ENCODE assay signal across 27 cellular contexts in genomic region chr15:89450076-89451006, GRCh38. TPM values are rescaled to one million over a fixed set of nuclear protein-coding genes. Genes with fewer than 3 reads are reported as not detected.
DNase-seq lines count a peak whose midpoint lies in the region; ATAC-seq, FAIRE-seq and TF ChIP-seq lines count a peak whose summit lies in the region.
"Had no signal": no experiment of that assay in that cellular context is flagged by ENCODE, and none has a peak within 500 bp of the region (broad histone marks: within the 10 kb centered on the region; RNA-seq: fewer than 3 reads in every experiment).

No MANE protein-coding gene starts in this region.

- H3K14ac ChIP-seq in H1 (ENCODE audit: insufficient read length) (no peak overlapping the region), trophoblast cell (ENCODE audit: low read length) (peak overlapping the region; percentile 4)

- H2BK5ac ChIP-seq in H1 (ENCODE audit: low read depth, low read length) (no peak overlapping the region), trophoblast cell (ENCODE audit: low read depth, low read length, poor library complexity) (no peak overlapping the region)

- no peak overlapping the region for H3K27ac Mint-ChIP-seq in natural killer cell treated with Interleukin-12 subunit alpha and Interleukin-12 subunit beta and Interleukin-15 and Interleukin-18, amount 100 ng/mL, for 72 hours
- H3K27ac Mint-ChIP-seq: activated naive CD4-positive, alpha-beta T cell treated with anti-CD3 and anti-CD28 coated beads for 36 hours; CD4-positive, CD25-positive, alpha-beta regulatory T cell; nephron progenitor cell; stimulated activated effector memory CD8-positive, alpha-beta T cell treated with anti-CD3 and anti-CD28 coated beads, Interleukin-12 subunit alpha, Interleukin-12 subunit beta, amount 100 ng/mL, for 72 hours; T-helper 2 cell treated with Interferon-gamma antibody and Interleukin-4, amounts not matched to agents 5 μg/mL and 100 μg/mL, for 36 hours had no signal

- H3K9me3 ChIP-seq in RWPE2 (ENCODE audit: severe bottlenecking) (no peaks in the 10 kb centered on the region), H1 (ENCODE audit: insufficient read depth in 2 of 2, low read depth in 1 of 2, low read length in 1 of 2) (no peaks in the 10 kb centered on the region), trophoblast cell (ENCODE audit: insufficient read depth, low read depth, low read length) (no peaks in the 10 kb centered on the region)
- H3K9me3 ChIP-seq: adrenal gland, body of pancreas, pancreas, suprapubic skin had no signal

- no peaks in the 10 kb centered on the region for H3K79me2 ChIP-seq in H1 (ENCODE audit: control insufficient read depth in 1 of 2, insufficient read depth in 2 of 2, low read length in 2 of 2)
- H3K79me2 ChIP-seq in trophoblast cell (ENCODE audit: control insufficient read depth, insufficient read depth, low read length, poor library complexity) = no peaks in the 10 kb centered on the region

- H3K18ac ChIP-seq in H1 (ENCODE audit: extremely low read depth, low read length) (peak overlapping the region; percentile 60; the same call in 1 of the 2 replicates), trophoblast cell (ENCODE audit: low read length) (peak overlapping the region; percentile 21)

- no peak for TF ChIP-seq POLR2A in H1 (IDR thresholded peaks at IDR 0.05; ENCODE audit: control extremely low read depth in 1 of 2, low read depth in 2 of 2, low read length in 2 of 2)

- POLR2A ChIA-PET in H1 (lab: Charles Lee; ENCODE audit: partially characterized antibody) = interaction anchor here (1.3 kb wide), 1 partner anchor 9 kb away, joined by 5 read pairs; no protein-coding TSS in a partner anchor

- peak; percentile 67 for DNase-seq in H7
- DNase-seq in RWPE2 (ENCODE audit: low spot score) = no peak
- peak in 1 of 2 experiments; percentile 45 for DNase-seq in H1 (ENCODE audit: low read depth in 1 of 2, low spot score in 2 of 2)
- no peak for DNase-seq in trophoblast cell
- DNase-seq in natural killer cell treated with Interleukin-12 subunit alpha and Interleukin-12 subunit beta and Interleukin-15 and Interleukin-18, amount 100 ng/mL, for 72 hours (ENCODE audit: low spot score) = no peak
- no peak for DNase-seq in activated gamma-delta T cell treated with Interleukin-2 at 50 U/mL for 16 hours
- no peak for DNase-seq in activated CD8-positive, alpha-beta memory T cell treated with anti-CD3 and anti-CD28 coated beads, Interleukin-2, amount 50 U/mL, for 4 hours
- DNase-seq: activated CD4-positive, alpha-beta T cell treated with anti-CD3 and anti-CD28 coated beads for 48 hours; activated naive CD4-positive, alpha-beta T cell treated with anti-CD3 and anti-CD28 coated beads for 36 hours; activated T-cell treated with anti-CD3 and anti-CD28 coated beads, Interleukin-2, amount 50 U/mL, for 4 hours; adrenal gland; body of pancreas; CD4-positive, CD25-positive, alpha-beta regulatory T cell; NCI-H1105; NCI-H1930; NCI-H526; nephron progenitor cell; pancreas; RPMI8226; stimulated activated CD4-positive, alpha-beta T cell treated with anti-CD3 and anti-CD28 coated beads, Interleukin-12 subunit alpha, Interleukin-12 subunit beta, amount 100 ng/mL, for 4 hours; stimulated activated CD4-positive, alpha-beta T cell treated with anti-CD3 and anti-CD28 coated beads, Interleukin-4, amount 100 ng/mL, for 1 hour had no signal

- peaks cover 32 to 35% of the 10 kb centered on the region in 2 donors for H3K27me3 Mint-ChIP-seq in natural killer cell treated with Interleukin-12 subunit alpha and Interleukin-12 subunit beta and Interleukin-15 and Interleukin-18, amount 100 ng/mL, for 72 hours

- no peak overlapping the region for H4K12ac ChIP-seq in trophoblast cell (ENCODE audit: low read depth, low read length)

- no peak overlapping the region for H3K4me2 ChIP-seq in H1 (ENCODE audit: insufficient read depth in 1 of 2, low read depth in 2 of 2, low read length in 2 of 2)
- H3K4me2 ChIP-seq in trophoblast cell (ENCODE audit: low read length) = no peak overlapping the region

- TF ChIP-seq CTCF in RWPE2 (IDR thresholded peaks at IDR 0.05; ENCODE audit: poor library complexity, severe bottlenecking) (no peak), H1 (IDR thresholded peaks at IDR 0.05; ENCODE audit: control extremely low read depth in 1 of 3, insufficient read depth in 1 of 3, low read depth in 1 of 3, low read length in 3 of 3) (no peak)

- H2AK5ac ChIP-seq in H1 (ENCODE audit: low read depth, low read length) = no peak overlapping the region
- H2AK5ac ChIP-seq in trophoblast cell (ENCODE audit: low read length) = peak overlapping the region; percentile 22

- no peaks in the 10 kb centered on the region for H3K23me2 ChIP-seq in H1 (ENCODE audit: low read depth, low read length)

- H3K36me3 ChIP-seq in H7 (replicated peaks; ENCODE audit: control insufficient read depth, insufficient read depth, low read length) (no peaks in the 10 kb centered on the region), RWPE2 (ENCODE audit: low read depth) (no peaks in the 10 kb centered on the region), H1 (ENCODE audit: control insufficient read depth in 2 of 4, insufficient read depth in 4 of 4, low read length in 3 of 4) (no peaks in the 10 kb centered on the region), trophoblast cell (ENCODE audit: control insufficient read depth in 1 of 2, insufficient read depth in 2 of 2, low read length in 2 of 2) (no peaks in the 10 kb centered on the region)
- H3K36me3 ChIP-seq: adrenal gland, pancreas, suprapubic skin had no signal

- no peak overlapping the region; the same call in 1 of the 2 replicates for H2BK15ac ChIP-seq in H1 (ENCODE audit: low read length)

- no peaks in the 10 kb centered on the region for H3K4me1 ChIP-seq in RWPE2 (ENCODE audit: insufficient read depth, poor library complexity, severe bottlenecking)
- peaks cover 0 to 11% (median 5%) of the 10 kb centered on the region in 4 experiments; a peak in 6 of 7 replicates for H3K4me1 ChIP-seq in H1 (replicated peaks in 1 of 4; ENCODE audit: control insufficient read depth in 3 of 4, insufficient read depth in 4 of 4, low read length in 3 of 4)
- H3K4me1 ChIP-seq in trophoblast cell (ENCODE audit: control insufficient read depth in 1 of 2, insufficient read depth in 2 of 2, low read length in 2 of 2) = peaks cover 26 to 30% of the 10 kb centered on the region in 2 experiments
- H3K4me1 ChIP-seq: adrenal gland had no signal

- H4K8ac ChIP-seq in H1 (ENCODE audit: extremely low read depth, insufficient read depth, low read length) (peak overlapping the region; percentile 51; the same call in 1 of the 2 replicates), trophoblast cell (ENCODE audit: low read depth, low read length) (no peak overlapping the region)

- no peak overlapping the region for H3K4ac ChIP-seq in H1 (replicated peaks; ENCODE audit: insufficient read length, low read depth, low read length)
- H3K4ac ChIP-seq in trophoblast cell (ENCODE audit: low read depth, low read length) = no peak overlapping the region

- no peak overlapping the region for H3K27ac ChIP-seq in RWPE2 (ENCODE audit: poor library complexity, severe bottlenecking)
- no peak overlapping the region for H3K27ac ChIP-seq in H1 (ENCODE audit: low read depth, low read length)
- H3K27ac ChIP-seq in trophoblast cell (ENCODE audit: low read depth, low read length) = no peak overlapping the region
- H3K27ac ChIP-seq: adrenal gland, body of pancreas, pancreas, suprapubic skin had no signal

- H2BK20ac ChIP-seq in H1 (ENCODE audit: low read length) = no peak overlapping the region

- H4K91ac ChIP-seq in H1 (replicated peaks; ENCODE audit: insufficient read length, low read length) = peak overlapping the region; percentile 25
- H4K91ac ChIP-seq in trophoblast cell (ENCODE audit: low read depth, low read length) = peak overlapping the region; percentile 8

- no peak overlapping the region for H3K23ac ChIP-seq in H1 (ENCODE audit: insufficient read length)
- no peak overlapping the region for H3K23ac ChIP-seq in trophoblast cell (ENCODE audit: low read length)

- peak overlapping the region; percentile 68; the same call in 1 of the 2 replicates for H2BK12ac ChIP-seq in H1 (ENCODE audit: low read depth, low read length)
- no peak overlapping the region for H2BK12ac ChIP-seq in trophoblast cell (ENCODE audit: low read length)

- H3K9ac ChIP-seq in H1 (replicated peaks in 1 of 4; ENCODE audit: extremely low read depth in 1 of 4, low read depth in 3 of 4, low read length in 3 of 4) (no peak overlapping the region), trophoblast cell (ENCODE audit: low read length) (no peak overlapping the region)

- no peaks in the 10 kb centered on the region for H3K36me3 Mint-ChIP-seq in natural killer cell treated with Interleukin-12 subunit alpha and Interleukin-12 subunit beta and Interleukin-15 and Interleukin-18, amount 100 ng/mL, for 72 hours
- H3K36me3 Mint-ChIP-seq: CD4-positive, CD25-positive, alpha-beta regulatory T cell; stimulated activated effector memory CD8-positive, alpha-beta T cell treated with anti-CD3 and anti-CD28 coated beads, Interleukin-12 subunit alpha, Interleukin-12 subunit beta, amount 100 ng/mL, for 72 hours had no signal

- CTCF ChIA-PET in H1 (lab: Charles Lee; ENCODE audit: partially characterized antibody) = interaction anchor here (0.6 to 14.8 kb wide), 10 partner anchors 8 to 479 kb away, joined by 3 to 518 read pairs (median 6); no protein-coding TSS in a partner anchor

- no peak overlapping the region for H3K4me3 Mint-ChIP-seq in natural killer cell treated with Interleukin-12 subunit alpha and Interleukin-12 subunit beta and Interleukin-15 and Interleukin-18, amount 100 ng/mL, for 72 hours
- H3K4me3 Mint-ChIP-seq: activated naive CD4-positive, alpha-beta T cell treated with anti-CD3 and anti-CD28 coated beads for 36 hours; activated T-cell treated with anti-CD3 and anti-CD28 coated beads, Interleukin-2, amount 50 U/mL, for 4 hours; CD4-positive, CD25-positive, alpha-beta regulatory T cell; nephron progenitor cell; stimulated activated effector memory CD8-positive, alpha-beta T cell treated with anti-CD3 and anti-CD28 coated beads, Interleukin-12 subunit alpha, Interleukin-12 subunit beta, amount 100 ng/mL, for 72 hours; T-helper 2 cell treated with Interferon-gamma antibody and Interleukin-4, amounts not matched to agents 5 μg/mL and 100 μg/mL, for 36 hours had no signal

- H4K20me1 ChIP-seq in H1 (replicated peaks in 1 of 2; ENCODE audit: control insufficient read depth in 1 of 2, insufficient read depth in 2 of 2, low read length in 2 of 2) = no peaks in the 10 kb centered on the region

- H4K5ac ChIP-seq in H1 (ENCODE audit: insufficient read length, low read depth, low read length) = no peak overlapping the region

- TF ChIP-seq EP300 in H1 (IDR thresholded peaks at IDR 0.05; ENCODE audit: borderline replicate concordance in 1 of 2, low read depth in 2 of 2, low read length in 2 of 2) = no peak

- H3K27me3 ChIP-seq in H7 (ENCODE audit: control insufficient read depth, insufficient read depth, low read length) = peaks cover 6% of the 10 kb centered on the region
- peaks cover 5% of the 10 kb centered on the region for H3K27me3 ChIP-seq in RWPE2 (ENCODE audit: insufficient read depth, poor library complexity, severe bottlenecking)
- peaks cover 0 to 2% (median 0%) of the 10 kb centered on the region in 4 experiments; a peak in 3 of 7 replicates for H3K27me3 ChIP-seq in H1 (replicated peaks in 1 of 4; ENCODE audit: control insufficient read depth in 3 of 4, extremely low read depth in 1 of 4, insufficient read depth in 3 of 4, low read length in 3 of 4)
- no peaks in the 10 kb centered on the region for H3K27me3 ChIP-seq in trophoblast cell (ENCODE audit: insufficient read depth, low read length)
- H3K27me3 ChIP-seq: body of pancreas, pancreas had no signal

- no peak; a peak in 1 of 4 replicates for TF ChIP-seq RAD21 in H1 (IDR thresholded peaks at IDR 0.05 in 1 of 2, conservative IDR thresholded peaks at IDR 0.05 in 1 of 2; ENCODE audit: low read depth in 2 of 2, low read length in 2 of 2)

- no peak overlapping the region for H3K56ac ChIP-seq in H1 (replicated peaks; ENCODE audit: insufficient read length, low read depth, low read length)

- ATAC-seq in RWPE2 (ENCODE audit: low read depth) = peak; percentile 48
- ATAC-seq in natural killer cell treated with Interleukin-12 subunit alpha and Interleukin-12 subunit beta and Interleukin-15 and Interleukin-18, amount 100 ng/mL, for 72 hours = no peak
- ATAC-seq: activated T-cell treated with anti-CD3 and anti-CD28 coated beads, Interleukin-2, amount 50 U/mL, for 4 hours; body of pancreas; pancreas; stimulated activated effector memory CD8-positive, alpha-beta T cell treated with anti-CD3 and anti-CD28 coated beads, Interleukin-12 subunit alpha, Interleukin-12 subunit beta, amount 100 ng/mL, for 72 hours had no signal

- H3K4me1 Mint-ChIP-seq in natural killer cell treated with Interleukin-12 subunit alpha and Interleukin-12 subunit beta and Interleukin-15 and Interleukin-18, amount 100 ng/mL, for 72 hours (ENCODE audit: low read depth in 2 of 2) = no peaks in the 10 kb centered on the region
- H3K4me1 Mint-ChIP-seq: stimulated activated effector memory CD8-positive, alpha-beta T cell treated with anti-CD3 and anti-CD28 coated beads, Interleukin-12 subunit alpha, Interleukin-12 subunit beta, amount 100 ng/mL, for 72 hours had no signal

- H3K4me3 ChIP-seq in H7 (ENCODE audit: insufficient read depth, low read depth, low read length) = no peak overlapping the region
- H3K4me3 ChIP-seq in RWPE2 (ENCODE audit: severe bottlenecking) = no peak overlapping the region
- no peak overlapping the region for H3K4me3 ChIP-seq in H1 (ENCODE audit: extremely low read depth in 1 of 4, insufficient read depth in 2 of 4, low read depth in 3 of 4, low read length in 4 of 4)
- no peak overlapping the region for H3K4me3 ChIP-seq in trophoblast cell (ENCODE audit: low read depth, low read length)
- H3K4me3 ChIP-seq: adrenal gland, body of pancreas, pancreas, suprapubic skin had no signal

- 75% methylated on average over 11 of the region's 11 CpGs; no CpG with 5 or more reads in 1 of the 2 experiments for WGBS in H1 (ENCODE audit: extremely low coverage in 1 of 2, insufficient coverage in 1 of 2, insufficient read length in 1 of 2, insufficient replicate concordance in 2 of 2, low coverage in 1 of 2, low lambda C conversion rate in 2 of 2, missing lambda C conversion rate in 1 of 2), 2 experiments
- no CpG with 5 or more reads among the region's 11 CpGs for WGBS in trophoblast cell (ENCODE audit: extremely low coverage, insufficient coverage, insufficient read length)

- H3K79me1 ChIP-seq in H1 (ENCODE audit: low read depth, low read length) (no peaks in the 10 kb centered on the region), trophoblast cell (ENCODE audit: low read length) (peaks cover 10% of the 10 kb centered on the region)

- FAIRE-seq in H1 (lab: Jason Lieb, UNC) = no peak
- FAIRE-seq: D721Med, keratinocyte, pancreas had no signal

- no peaks in the 10 kb centered on the region for H3K9me3 Mint-ChIP-seq in natural killer cell treated with Interleukin-12 subunit alpha and Interleukin-12 subunit beta and Interleukin-15 and Interleukin-18, amount 100 ng/mL, for 72 hours
- H3K9me3 Mint-ChIP-seq: activated naive CD4-positive, alpha-beta T cell treated with anti-CD3 and anti-CD28 coated beads for 36 hours; activated T-cell treated with anti-CD3 and anti-CD28 coated beads, Interleukin-2, amount 50 U/mL, for 4 hours; nephron progenitor cell; stimulated activated effector memory CD8-positive, alpha-beta T cell treated with anti-CD3 and anti-CD28 coated beads, Interleukin-12 subunit alpha, Interleukin-12 subunit beta, amount 100 ng/mL, for 72 hours; T-helper 2 cell treated with Interferon-gamma antibody and Interleukin-4, amounts not matched to agents 5 μg/mL and 100 μg/mL, for 36 hours had no signal

- H2AFZ ChIP-seq in H1 (ENCODE audit: low read length) = no peak overlapping the region
- H2AFZ ChIP-seq in trophoblast cell (ENCODE audit: insufficient read depth, low read length, poor library complexity) = no peak overlapping the region

- no peak overlapping the region for H2BK120ac ChIP-seq in H1 (replicated peaks; ENCODE audit: low read depth, low read length)
- H2BK120ac ChIP-seq in trophoblast cell (ENCODE audit: insufficient read depth, low read length, poor library complexity) = peak overlapping the region; percentile 61

RNA-seq across cellular contexts. Expression of gene RHCG, which starts 46.0 kb away (rescaled TPM):
- total RNA-seq in H7 (2014; rRNA removed; shearing (Covaris generic)) = 0.67 TPM in 1 of 2 replicates, not detected in the other
- 0.46 TPM in 1 of 2 replicates, not detected in the other for total RNA-seq in H1 (2021; fragmentation: NEBNext Ultra II Directional; extraction: Animal tissue kit (Norgen Biotek cat#: 25700))
- polyA plus RNA-seq in H1 (2011; rRNA removed) = 0.53 and 0.68 TPM in 2 replicates
- 0.74 TPM for polyA plus RNA-seq in H1 (2011; cell fraction: cytosol; rRNA removed)
- polyA plus RNA-seq in H1 (2011; cell fraction: nucleus; rRNA removed) = 0.97 TPM
- 0.25 to 0.58 TPM (median 0.45 TPM) in 4 replicates for polyA plus RNA-seq in H1 (2012, experiment 1 of 2)
- 0.39 TPM for polyA plus RNA-seq in H1 (2012, experiment 2 of 2)
- polyA plus RNA-seq in H1 (2013, experiment 1 of 2) = 0.43 TPM
- polyA plus RNA-seq in H1 (2013, experiment 2 of 2) = 0.37 TPM
- polyA minus RNA-seq in H1 (2011; rRNA and poly(A)+ RNA removed) = 1.2 and 1.6 TPM in 2 replicates
- polyA minus RNA-seq in H1 (2011; cell fraction: cytosol; rRNA and poly(A)+ RNA removed) = not detected
- polyA minus RNA-seq in H1 (2011; cell fraction: nucleus; rRNA and poly(A)+ RNA removed) = 0.30 TPM
- polyA plus RNA-seq in trophoblast cell (2013) = not detected in 2 replicates
- not detected for total RNA-seq in natural killer cell treated with Interleukin-12 subunit alpha and Interleukin-12 subunit beta and Interleukin-15 and Interleukin-18, amount 100 ng/mL, for 72 hours
- total RNA-seq: activated naive CD4-positive, alpha-beta T cell treated with anti-CD3 and anti-CD28 coated beads for 36 hours; activated T-cell treated with anti-CD3 and anti-CD28 coated beads, Interleukin-2, amount 50 U/mL, for 4 hours; CD4-positive, CD25-positive, alpha-beta regulatory T cell; mononuclear cell had no signal
- polyA plus RNA-seq: CD4-positive, CD25-positive, alpha-beta regulatory T cell had no signal
